ENCODE assay signal across 8 cellular contexts in the genomic region with DNA sequence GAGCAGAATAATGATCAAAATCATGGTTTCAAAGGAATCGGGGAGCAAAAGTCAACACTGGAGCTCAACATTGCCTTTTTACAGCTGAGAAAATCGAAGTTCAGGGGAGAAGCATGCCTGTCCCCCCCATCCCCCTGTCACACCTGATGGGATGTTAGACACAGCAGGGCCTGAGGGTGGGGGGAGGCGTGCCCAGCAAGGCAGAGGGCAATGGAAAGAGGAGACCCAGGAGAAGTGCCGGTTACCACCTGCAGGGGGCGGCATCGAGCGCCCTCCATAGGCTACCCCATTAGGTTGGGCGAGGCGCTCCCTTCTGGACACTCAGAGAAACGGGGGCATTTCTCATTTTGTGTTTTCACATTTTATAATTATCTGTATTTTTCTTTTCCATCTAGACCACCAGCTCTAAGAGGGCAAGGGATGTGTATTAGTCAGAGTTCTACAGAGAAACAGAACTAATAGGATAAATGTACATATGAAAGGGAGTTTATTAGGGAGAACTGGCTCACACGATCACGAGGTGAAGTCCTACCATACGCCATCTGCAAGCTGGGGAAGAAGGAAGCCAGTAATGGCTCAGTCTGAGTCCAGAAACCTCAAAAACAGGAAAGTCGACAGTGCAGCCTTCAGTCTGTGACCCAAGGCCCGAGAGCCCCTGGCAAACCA.
DNase-seq lines count a peak whose midpoint lies in the region; ATAC-seq, FAIRE-seq and TF ChIP-seq lines count a peak whose summit lies in the region.

No MANE protein-coding gene starts in this region.

- no peaks in the 10 kb centered on the region for H3K9me3 ChIP-seq in CD4-positive, alpha-beta T cell (ENCODE audit: control insufficient read depth, low read length)

- CTCF ChIA-PET in CD4-positive, alpha-beta T cell (lab: Charles Lee) = no interaction called here
- CTCF ChIA-PET in activated CD4-positive, alpha-beta memory T cell treated with anti-CD3 and anti-CD28 coated beads for 36 hours (lab: Charles Lee) = interaction anchor here (0.6 to 1.7 kb wide), 7 partner anchors 9 to 673 kb away, joined by 3 to 4 read pairs (median 3); no protein-coding TSS in a partner anchor

- H3K27ac ChIP-seq in CD4-positive, alpha-beta T cell (ENCODE audit: low read depth, low read length) = no peak overlapping the region

- H3K27ac Mint-ChIP-seq in CD4-positive, alpha-beta T cell = no peak overlapping the region
- H3K27ac Mint-ChIP-seq in activated CD4-positive, alpha-beta memory T cell treated with anti-CD3 and anti-CD28 coated beads for 36 hours = no peak overlapping the region

- no peak for ATAC-seq in CD4-positive, alpha-beta T cell (ENCODE audit: poor library complexity)
- peak; percentile 97 for ATAC-seq in HG02798 (IDR thresholded peaks at IDR 0.05; ENCODE audit: poor library complexity, unreplicated experiment)

- peak in 9 of 10 experiments; percentile 1 to 39 (median 3) for DNase-seq in CD4-positive, alpha-beta T cell
- peak; percentile 42 for DNase-seq in GM18507 (ENCODE audit: extremely low spot score, insufficient read length, low read depth)
- DNase-seq in NB4 (ENCODE audit: low read depth) = peak; percentile 77
- DNase-seq in activated CD4-positive, alpha-beta memory T cell treated with anti-CD3 and anti-CD28 coated beads for 36 hours = peak; percentile 71
- no peak for DNase-seq in foreskin fibroblast
- peak in 2 of 3 experiments; percentile 0 to 4 for DNase-seq in stimulated activated CD4-positive, alpha-beta T cell treated with anti-CD3 and anti-CD28 coated beads, TNF-alpha, amount 100 ng/mL, for 4 hours (ENCODE audit: low read depth in 3 of 3)
- no peak for DNase-seq in posterior vena cava (ENCODE audit: low spot score)

- no peaks in the 10 kb centered on the region for H3K27me3 ChIP-seq in CD4-positive, alpha-beta T cell (ENCODE audit: control insufficient read depth, insufficient read depth, low read length)

- H3K9me3 Mint-ChIP-seq in CD4-positive, alpha-beta T cell = no peaks in the 10 kb centered on the region
- no peaks in the 10 kb centered on the region for H3K9me3 Mint-ChIP-seq in activated CD4-positive, alpha-beta memory T cell treated with anti-CD3 and anti-CD28 coated beads for 36 hours

- H3K4me1 Mint-ChIP-seq in CD4-positive, alpha-beta T cell (ENCODE audit: low read depth) = no peaks in the 10 kb centered on the region
- H3K4me1 Mint-ChIP-seq in activated CD4-positive, alpha-beta memory T cell treated with anti-CD3 and anti-CD28 coated beads for 36 hours (ENCODE audit: low read depth) = no peaks in the 10 kb centered on the region

- POLR2A ChIA-PET in CD4-positive, alpha-beta T cell (lab: Charles Lee) = no interaction called here
- POLR2A ChIA-PET in activated CD4-positive, alpha-beta memory T cell treated with anti-CD3 and anti-CD28 coated beads for 36 hours (lab: Charles Lee) = no interaction called here

- no peak overlapping the region for H3K4me3 ChIP-seq in NB4 (ENCODE audit: low read depth, low read length)
- H3K4me3 ChIP-seq in foreskin fibroblast (ENCODE audit: low read depth in 1 of 2, low read length in 2 of 2) = no peak overlapping the region

- intact Hi-C loops in CD4-positive, alpha-beta T cell (cut with DNase I, micrococcal nuclease) = loop anchor here in 1 of 2 experiments (10.0 kb wide), 1 partner anchor 671 kb away; no protein-coding TSS in a partner anchor
- intact Hi-C loops in activated CD4-positive, alpha-beta memory T cell treated with anti-CD3 and anti-CD28 coated beads for 36 hours (cut with micrococcal nuclease) = loop anchor here (2.0 to 5.0 kb wide), 2 partner anchors 38 to 673 kb away; no protein-coding TSS in a partner anchor
- intact Hi-C loops in posterior vena cava (cut with DNase I) = no loop called here

- peak; percentile 82 for FAIRE-seq in GM18507 (lab: Jason Lieb, UNC)

- TF ChIP-seq POLR2A in NB4 (IDR thresholded peaks at IDR 0.05; ENCODE audit: extremely low read depth, insufficient read length) = no peak

- TF ChIP-seq CTCF in CD4-positive, alpha-beta T cell (IDR thresholded peaks at IDR 0.05) = peak; percentile 34
- peak; percentile 99 for TF ChIP-seq CTCF in NB4 (IDR thresholded peaks at IDR 0.05; ENCODE audit: low read depth, low read length)
- peak; percentile 11 for TF ChIP-seq CTCF in foreskin fibroblast (IDR thresholded peaks at IDR 0.05; ENCODE audit: low read depth, low read length)

- peaks cover 6% of the 10 kb centered on the region for H3K27me3 Mint-ChIP-seq in CD4-positive, alpha-beta T cell
- H3K27me3 Mint-ChIP-seq in activated CD4-positive, alpha-beta memory T cell treated with anti-CD3 and anti-CD28 coated beads for 36 hours = no peaks in the 10 kb centered on the region

- no peak overlapping the region for H3K4me3 Mint-ChIP-seq in CD4-positive, alpha-beta T cell
- no peak overlapping the region for H3K4me3 Mint-ChIP-seq in activated CD4-positive, alpha-beta memory T cell treated with anti-CD3 and anti-CD28 coated beads for 36 hours

- H3K36me3 Mint-ChIP-seq in CD4-positive, alpha-beta T cell (ENCODE audit: low read depth) = no peaks in the 10 kb centered on the region
- no peaks in the 10 kb centered on the region for H3K36me3 Mint-ChIP-seq in activated CD4-positive, alpha-beta memory T cell treated with anti-CD3 and anti-CD28 coated beads for 36 hours

Comparison
In these comparisons a context has a peak if more than half of its experiments do, and no peak if none do; other contexts are left out.
1. DNase-seq: peak in CD4-positive, alpha-beta T cell (9 of 10), GM18507 (single experiment), NB4 (single experiment), activated CD4-positive, alpha-beta memory T cell treated with anti-CD3 and anti-CD28 coated beads for 36 hours (single experiment) and stimulated activated CD4-positive, alpha-beta T cell treated with anti-CD3 and anti-CD28 coated beads, TNF-alpha, amount 100 ng/mL, for 4 hours (2 of 3); none in foreskin fibroblast (0 of 2) and posterior vena cava (single experiment).
2. CTCF ChIP-seq: peak in every context shown above with its lines; median percentile 99 in NB4; 34 in CD4-positive, alpha-beta T cell; 11 in foreskin fibroblast.